10 cellular contexts compared by ENCODE assay signal in the genomic region with DNA sequence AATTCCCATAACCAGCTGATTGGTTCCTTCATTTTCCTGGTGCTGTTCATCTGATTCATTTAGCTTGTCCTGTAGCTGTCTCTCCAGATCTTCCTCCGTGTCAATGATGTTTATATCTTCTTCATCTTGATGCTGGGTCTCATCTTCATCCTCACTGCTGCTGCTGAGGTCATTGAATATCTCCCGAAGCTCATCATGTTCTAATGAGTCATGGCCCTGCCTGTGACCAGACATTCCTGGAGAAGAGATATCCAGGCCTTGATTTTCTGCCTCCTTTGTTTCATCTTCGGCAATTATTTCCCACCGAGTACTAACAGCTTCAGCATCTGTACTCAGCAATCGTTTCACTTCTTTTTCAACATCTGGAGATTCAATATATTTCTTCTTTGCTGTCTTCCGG. TPM values are rescaled to one million over a fixed set of nuclear protein-coding genes. Genes with fewer than 3 reads are reported as not detected.
A peak's percentile ranks its signal among the peaks of the same experiment; 100 is the strongest.
DNase-seq lines count a peak whose midpoint lies in the region; ATAC-seq and TF ChIP-seq lines count a peak whose summit lies in the region.
"Had no signal": no experiment of that assay in that cellular context is flagged by ENCODE, and none has a peak within 500 bp of the region (broad histone marks: within the 10 kb centered on the region; RNA-seq: fewer than 3 reads in every experiment).

No MANE protein-coding gene starts in this region.

- DNase-seq in activated CD8-positive, alpha-beta memory T cell treated with anti-CD3 and anti-CD28 coated beads, Interleukin-2, amount 10 ng/mL, durations not matched to agents 7 days and 5 days = no peak
- DNase-seq in activated CD8-positive, alpha-beta memory T cell treated with anti-CD3 and anti-CD28 coated beads for 24 hours = no peak
- DNase-seq in SK-N-MC (ENCODE audit: low read depth, low spot score) (no peak), dorsolateral prefrontal cortex (no peak), HuH-7.5 (ENCODE audit: low spot score) (no peak)
- DNase-seq: stimulated activated CD4-positive, alpha-beta T cell treated with anti-CD3 and anti-CD28 coated beads, Interleukin-12 subunit alpha, Interleukin-12 subunit beta, amount 100 ng/mL, for 4 hours had no signal

- H3K4me3 ChIP-seq in SK-N-MC (peak overlapping the region; percentile 92), iPS-15b (ENCODE audit: low read depth, low read length) (peak overlapping the region; percentile 93), skeletal muscle tissue (ENCODE audit: low read length in 3 of 3) (peak overlapping the region; percentile 93 to 99 (median 96)), dorsolateral prefrontal cortex (peak overlapping the region in 29 of 59 donors; percentile 2 to 96 (median 85))

- CTCF ChIA-PET in activated CD8-positive, alpha-beta memory T cell treated with anti-CD3 and anti-CD28 coated beads, Interleukin-2, amount 10 ng/mL, durations not matched to agents 7 days and 5 days (lab: Charles Lee) = interaction anchor here (1.5 to 4.9 kb wide), 6 partner anchors 11 to 245 kb away, joined by 5 to 35 read pairs (median 12); partner anchors contain the start of genes PCDHGA1 and PCDHGA3

- H3K36me3 ChIP-seq in SK-N-MC (ENCODE audit: insufficient read depth, low read length) = peaks cover 54% of the 10 kb centered on the region
- peaks cover 5% of the 10 kb centered on the region for H3K36me3 ChIP-seq in iPS-15b (ENCODE audit: control insufficient read depth, insufficient read depth, low read length)
- H3K36me3 ChIP-seq in skeletal muscle tissue (ENCODE audit: control insufficient read depth in 3 of 3, insufficient read depth in 3 of 3, low read length in 3 of 3) = peaks cover 15 to 27% (median 19%) of the 10 kb centered on the region in 3 donors

- H3K27ac ChIP-seq in SK-N-MC (no peak overlapping the region), skeletal muscle tissue (ENCODE audit: low read depth, low read length) (peak overlapping the region; percentile 98), dorsolateral prefrontal cortex (no peak overlapping the region)

- H3K27me3 ChIP-seq in iPS-15b (ENCODE audit: control insufficient read depth, insufficient read depth, low read length) = no peaks in the 10 kb centered on the region
- no peaks in the 10 kb centered on the region for H3K27me3 ChIP-seq in skeletal muscle tissue (ENCODE audit: control insufficient read depth in 3 of 3, insufficient read depth in 3 of 3, low read length in 3 of 3)
- peaks cover 0 to 3% (median 0%) of the 10 kb centered on the region in 45 donors for H3K27me3 ChIP-seq in dorsolateral prefrontal cortex

- peak overlapping the region; percentile 13 for H3K4me3 Mint-ChIP-seq in activated CD8-positive, alpha-beta memory T cell treated with anti-CD3 and anti-CD28 coated beads, Interleukin-2, amount 10 ng/mL, durations not matched to agents 7 days and 5 days

- H3K27ac Mint-ChIP-seq in activated CD8-positive, alpha-beta memory T cell treated with anti-CD3 and anti-CD28 coated beads, Interleukin-2, amount 10 ng/mL, durations not matched to agents 7 days and 5 days = no peak overlapping the region

- H3K9ac ChIP-seq in SK-N-MC (ENCODE audit: insufficient read length) (no peak overlapping the region), iPS-15b (ENCODE audit: low read depth, low read length) (no peak overlapping the region), skeletal muscle tissue (ENCODE audit: low read depth in 1 of 3, low read length in 3 of 3) (no peak overlapping the region)

- H3K27me3 Mint-ChIP-seq in activated CD8-positive, alpha-beta memory T cell treated with anti-CD3 and anti-CD28 coated beads, Interleukin-2, amount 10 ng/mL, durations not matched to agents 7 days and 5 days = no peaks in the 10 kb centered on the region

- ATAC-seq in activated CD8-positive, alpha-beta memory T cell treated with anti-CD3 and anti-CD28 coated beads, Interleukin-2, amount 10 ng/mL, durations not matched to agents 7 days and 5 days = no peak
- ATAC-seq in HG03439 (IDR thresholded peaks at IDR 0.05; ENCODE audit: unreplicated experiment) = no peak

- no peak for TF ChIP-seq CTCF in dorsolateral prefrontal cortex (IDR thresholded peaks at IDR 0.05 in 54 of 56, conservative IDR thresholded peaks at IDR 0.05 in 2 of 56; ENCODE audit: low read depth in 1 of 56, partially characterized antibody in 56 of 56)

- peaks cover 47% of the 10 kb centered on the region for H3K9me3 Mint-ChIP-seq in activated CD8-positive, alpha-beta memory T cell treated with anti-CD3 and anti-CD28 coated beads, Interleukin-2, amount 10 ng/mL, durations not matched to agents 7 days and 5 days (ENCODE audit: low read depth)

- peaks cover 32% of the 10 kb centered on the region for H3K4me1 Mint-ChIP-seq in activated CD8-positive, alpha-beta memory T cell treated with anti-CD3 and anti-CD28 coated beads, Interleukin-2, amount 10 ng/mL, durations not matched to agents 7 days and 5 days

- H3K4me1 ChIP-seq in iPS-15b (ENCODE audit: control insufficient read depth, insufficient read depth, low read length) (no peaks in the 10 kb centered on the region), skeletal muscle tissue (ENCODE audit: control insufficient read depth in 3 of 3, insufficient read depth in 3 of 3, low read length in 3 of 3) (peaks cover 4 to 28% (median 14%) of the 10 kb centered on the region in 3 donors)

- H3K9me3 ChIP-seq in SK-N-MC (ENCODE audit: low read depth, low read length) = peaks cover 31% of the 10 kb centered on the region
- peaks cover 15% of the 10 kb centered on the region for H3K9me3 ChIP-seq in iPS-15b (ENCODE audit: control insufficient read depth, insufficient read depth, low read length)
- H3K9me3 ChIP-seq in skeletal muscle tissue (ENCODE audit: control insufficient read depth in 3 of 3, low read length in 3 of 3) = peaks cover 2 to 19% (median 8%) of the 10 kb centered on the region in 3 donors

- H3K36me3 Mint-ChIP-seq in activated CD8-positive, alpha-beta memory T cell treated with anti-CD3 and anti-CD28 coated beads, Interleukin-2, amount 10 ng/mL, durations not matched to agents 7 days and 5 days = peaks cover 69% of the 10 kb centered on the region

- intact Hi-C loops in dorsolateral prefrontal cortex (cut with DNase I) = no loop called here

RNA-seq across cellular contexts. Expression of gene TAF7, which starts 1.4 kb away (rescaled TPM):
- 10 to 100 TPM; 57.3 to 64.6 TPM for total RNA-seq in activated CD8-positive, alpha-beta memory T cell treated with anti-CD3 and anti-CD28 coated beads, Interleukin-2, amount 10 ng/mL, durations not matched to agents 7 days and 5 days
- total RNA-seq in skeletal muscle tissue (72.0 TPM), dorsolateral prefrontal cortex (10 to 100 TPM; 40.8 to 97.5 (median 65.5) TPM)

RNA-seq across cellular contexts. Expression of gene PCDHGA1, which starts 11.1 kb away (rescaled TPM):
- not detected for total RNA-seq in activated CD8-positive, alpha-beta memory T cell treated with anti-CD3 and anti-CD28 coated beads, Interleukin-2, amount 10 ng/mL, durations not matched to agents 7 days and 5 days
- 0.52 TPM for total RNA-seq in skeletal muscle tissue
- total RNA-seq in dorsolateral prefrontal cortex = 1 to 10 TPM; 2.3 to 9.4 (median 4.3) TPM

RNA-seq across cellular contexts. Expression of gene SLC25A2, which starts 15.4 kb away (rescaled TPM):
- total RNA-seq in activated CD8-positive, alpha-beta memory T cell treated with anti-CD3 and anti-CD28 coated beads, Interleukin-2, amount 10 ng/mL, durations not matched to agents 7 days and 5 days = 1 to 10 TPM in 1 of 2 experiments, under 1 TPM in 1; 0.56 to 1.1 TPM
- 0.52 TPM for total RNA-seq in skeletal muscle tissue
- total RNA-seq in dorsolateral prefrontal cortex = 1 to 10 TPM in 9 of 120 experiments, under 1 TPM in 50, not detected in 61; 0.31 to 1.8 (median 0.59) TPM
- total RNA-seq: cardiac septum had no signal

RNA-seq across cellular contexts. Expression of gene PCDHGA2, which starts 19.4 kb away (rescaled TPM):
- not detected for total RNA-seq in activated CD8-positive, alpha-beta memory T cell treated with anti-CD3 and anti-CD28 coated beads, Interleukin-2, amount 10 ng/mL, durations not matched to agents 7 days and 5 days
- total RNA-seq in skeletal muscle tissue (1.6 TPM), dorsolateral prefrontal cortex (10 to 100 TPM in 11 of 120 experiments, 1 to 10 TPM in 109; 3.3 to 13.0 (median 7.1) TPM)

RNA-seq across cellular contexts. Expression of gene PCDHGA3, which starts 24.4 kb away (rescaled TPM):
- under 1 TPM in 1 of 2 experiments, not detected in 1; 0.15 TPM for total RNA-seq in activated CD8-positive, alpha-beta memory T cell treated with anti-CD3 and anti-CD28 coated beads, Interleukin-2, amount 10 ng/mL, durations not matched to agents 7 days and 5 days
- total RNA-seq in skeletal muscle tissue (2.1 TPM), dorsolateral prefrontal cortex (10 to 100 TPM in 64 of 120 experiments, 1 to 10 TPM in 56; 4.8 to 22.3 (median 10.4) TPM)
